Comparison of ENCODE assay signal across 9 cellular contexts in genomic region chr14:74921987-74922751, GRCh38. TPM values are rescaled to one million over a fixed set of nuclear protein-coding genes. Genes with fewer than 3 reads are reported as not detected.
A peak's percentile ranks its signal among the peaks of the same experiment; 100 is the strongest.
DNase-seq lines count a peak whose midpoint lies in the region; ATAC-seq and TF ChIP-seq lines count a peak whose summit lies in the region.
"Had no signal": no experiment of that assay in that cellular context is flagged by ENCODE, and none has a peak within 500 bp of the region (broad histone marks: within the 10 kb centered on the region; RNA-seq: fewer than 3 reads in every experiment).

No MANE protein-coding gene starts in this region.

- H3K36me3 Mint-ChIP-seq in natural killer cell, result no peaks in the 10 kb centered on the region

- ATAC-seq in natural killer cell, result no peak
- ATAC-seq in GM21515 (IDR thresholded peaks at IDR 0.05; ENCODE audit: unreplicated experiment), result no peak
- no peak for ATAC-seq in HG03457 (IDR thresholded peaks at IDR 0.05; ENCODE audit: unreplicated experiment)
- no peak for ATAC-seq in HG03571 (IDR thresholded peaks at IDR 0.05; ENCODE audit: unreplicated experiment)

- TF ChIP-seq CTCF in C4-2B (conservative IDR thresholded peaks at IDR 0.05) (no peak), coronary artery (IDR thresholded peaks at IDR 0.05) (no peak), natural killer cell (IDR thresholded peaks at IDR 0.05) (no peak), foreskin fibroblast (IDR thresholded peaks at IDR 0.05; ENCODE audit: low read depth, low read length) (no peak)

- no peaks in the 10 kb centered on the region for H3K27me3 ChIP-seq in Karpas-422 (ENCODE audit: low read length)

- peak overlapping the region in 1 of 2 donors; percentile 52 for H3K27ac Mint-ChIP-seq in natural killer cell

- no peaks in the 10 kb centered on the region for H3K9me3 ChIP-seq in Karpas-422 (ENCODE audit: low read length)

- H3K4me1 Mint-ChIP-seq in natural killer cell, result peaks cover 0 to 3% of the 10 kb centered on the region in 2 donors

- H2AFZ ChIP-seq in Karpas-422 (ENCODE audit: low read length), result no peak overlapping the region

- H3K27ac ChIP-seq in C4-2B, result peak overlapping the region; percentile 67
- peak overlapping the region; percentile 65 for H3K27ac ChIP-seq in Karpas-422 (ENCODE audit: low read length)
- peak overlapping the region; percentile 66 to 82 for H3K27ac ChIP-seq in coronary artery

- intact Hi-C loops in natural killer cell (cut with micrococcal nuclease), result no loop called here

- no peaks in the 10 kb centered on the region for H3K36me3 ChIP-seq in Karpas-422 (ENCODE audit: insufficient read depth, low read length)

- DNase-seq in Karpas-422 (no peak), coronary artery (ENCODE audit: low spot score) (peak; percentile 64), natural killer cell (no peak), foreskin fibroblast (no peak)

- no peaks in the 10 kb centered on the region for H3K9me2 ChIP-seq in Karpas-422 (replicated peaks; ENCODE audit: insufficient read depth, low read length)

- H3K4me2 ChIP-seq in Karpas-422 (ENCODE audit: low read depth, low read length, poor library complexity, severe bottlenecking), result peak overlapping the region; percentile 73

- peak overlapping the region; percentile 83 for H3K9ac ChIP-seq in Karpas-422 (ENCODE audit: low read length)

- H3K4me1 ChIP-seq in Karpas-422 (ENCODE audit: low read length), result peaks cover 23% of the 10 kb centered on the region

- peaks cover 12 to 14% of the 10 kb centered on the region in 2 donors for H3K27me3 Mint-ChIP-seq in natural killer cell (ENCODE audit: low read depth in 2 of 2)

- no peaks in the 10 kb centered on the region for H3K9me3 Mint-ChIP-seq in natural killer cell

- H3K4me3 ChIP-seq in Karpas-422 (ENCODE audit: low read length) (peak overlapping the region; percentile 72), coronary artery (peak overlapping the region; percentile 75), foreskin fibroblast (ENCODE audit: low read depth in 1 of 2, low read length in 2 of 2) (peak overlapping the region in 1 of 2 donors; percentile 50)

- peak overlapping the region; percentile 73 for H3K4me3 Mint-ChIP-seq in natural killer cell

- H4K20me1 ChIP-seq in Karpas-422 (ENCODE audit: insufficient read depth, low read depth, low read length), result no peaks in the 10 kb centered on the region

- H3K79me2 ChIP-seq in Karpas-422 (ENCODE audit: low read length), result peaks cover 7% of the 10 kb centered on the region

RNA-seq across cellular contexts. Expression of gene RPS6KL1, which starts 0.9 kb away (rescaled TPM):
- 34.3 and 60.2 TPM in 2 replicates for total RNA-seq in Karpas-422 (2014; rRNA removed; shearing (Covaris generic); ENCODE audit: low replicate concordance)
- total RNA-seq in natural killer cell, result 1 to 10 TPM; 1.9 to 7.9 (median 2.9) TPM

RNA-seq across cellular contexts. Expression of gene PGF, which starts 33.2 kb away (rescaled TPM):
- total RNA-seq in Karpas-422 (2014; rRNA removed; shearing (Covaris generic); ENCODE audit: low replicate concordance), result 3.5 and 8.3 TPM in 2 replicates
- total RNA-seq in natural killer cell, result under 1 TPM in 2 of 3 donors, not detected in 1; 0.33 to 0.34 TPM

RNA-seq across cellular contexts. Expression of gene DLST, which starts 40.5 kb away (rescaled TPM):
- 101 and 105 TPM in 2 replicates for total RNA-seq in Karpas-422 (2014; rRNA removed; shearing (Covaris generic); ENCODE audit: low replicate concordance)
- 100 to 1,000 TPM; 161 to 180 (median 163) TPM for total RNA-seq in natural killer cell

RNA-seq across cellular contexts. Expression of gene PROX2, which starts 46.2 kb away (rescaled TPM):
- 2.3 and 2.6 TPM in 2 replicates for total RNA-seq in Karpas-422 (2014; rRNA removed; shearing (Covaris generic); ENCODE audit: low replicate concordance)
- total RNA-seq in natural killer cell, result 1 to 10 TPM; 5.1 to 7.1 (median 5.7) TPM
- total RNA-seq: pulmonary artery endothelial cell had no signal
